ENCODE assay signal across 9 cellular contexts in genomic region chr7:142873281-142873784, GRCh38. TPM values are rescaled to one million over a fixed set of nuclear protein-coding genes. Genes with fewer than 3 reads are reported as not detected.
DNase-seq lines count a peak whose midpoint lies in the region; ATAC-seq and TF ChIP-seq lines count a peak whose summit lies in the region.
"Had no signal": no experiment of that assay in that cellular context is flagged by ENCODE, and none has a peak within 500 bp of the region (broad histone marks: within the 10 kb centered on the region; RNA-seq: fewer than 3 reads in every experiment).

No MANE protein-coding gene starts in this region.

- POLR2A ChIA-PET in activated CD4-positive, alpha-beta T cell treated with anti-CD3 and anti-CD28 coated beads for 36 hours (lab: Charles Lee): no interaction called here

- H3K4me1 ChIP-seq in testis: no peaks in the 10 kb centered on the region

- no peak overlapping the region for H3K27ac ChIP-seq in testis

- peak; percentile 77 for ATAC-seq in activated CD4-positive, alpha-beta T cell treated with anti-CD3 and anti-CD28 coated beads for 36 hours
- ATAC-seq in HG02852 (IDR thresholded peaks at IDR 0.05; ENCODE audit: unreplicated experiment) (peak; percentile 76), left colon (no peak)

- H3K9me3 Mint-ChIP-seq in activated CD4-positive, alpha-beta T cell treated with anti-CD3 and anti-CD28 coated beads for 36 hours (ENCODE audit: low read depth): no peaks in the 10 kb centered on the region
- H3K9me3 Mint-ChIP-seq: activated naive CD4-positive, alpha-beta T cell treated with anti-CD3 and anti-CD28 coated beads, Interleukin-2, amount 50 U/mL, for 24 hours had no signal

- H3K27ac Mint-ChIP-seq in activated CD4-positive, alpha-beta T cell treated with anti-CD3 and anti-CD28 coated beads for 36 hours: no peak overlapping the region
- H3K27ac Mint-ChIP-seq: activated naive CD4-positive, alpha-beta T cell treated with anti-CD3 and anti-CD28 coated beads, Interleukin-2, amount 50 U/mL, for 24 hours had no signal

- no peaks in the 10 kb centered on the region for H3K4me1 Mint-ChIP-seq in activated CD4-positive, alpha-beta T cell treated with anti-CD3 and anti-CD28 coated beads for 36 hours
- H3K4me1 Mint-ChIP-seq: activated naive CD4-positive, alpha-beta T cell treated with anti-CD3 and anti-CD28 coated beads, Interleukin-2, amount 50 U/mL, for 24 hours had no signal

- no peak overlapping the region for H3K4me3 ChIP-seq in fibroblast of mammary gland (ENCODE audit: control insufficient read depth, low read depth, low read length)
- H3K4me3 ChIP-seq in testis: no peak overlapping the region

- TF ChIP-seq CTCF in fibroblast of mammary gland (conservative IDR thresholded peaks at IDR 0.05; ENCODE audit: control insufficient read depth, insufficient read depth, low read depth, low read length): peak; percentile 54
- peak in 2 of 3 experiments; percentile 44 to 51 for TF ChIP-seq CTCF in testis (IDR thresholded peaks at IDR 0.05)

- no peaks in the 10 kb centered on the region for H3K9me3 ChIP-seq in testis

- no peaks in the 10 kb centered on the region for H3K27me3 Mint-ChIP-seq in activated CD4-positive, alpha-beta T cell treated with anti-CD3 and anti-CD28 coated beads for 36 hours
- H3K27me3 Mint-ChIP-seq: activated naive CD4-positive, alpha-beta T cell treated with anti-CD3 and anti-CD28 coated beads, Interleukin-2, amount 50 U/mL, for 24 hours had no signal

- peaks cover 7% of the 10 kb centered on the region for H3K36me3 Mint-ChIP-seq in activated CD4-positive, alpha-beta T cell treated with anti-CD3 and anti-CD28 coated beads for 36 hours (ENCODE audit: low read depth)

- CTCF ChIA-PET in activated CD4-positive, alpha-beta T cell treated with anti-CD3 and anti-CD28 coated beads for 36 hours (lab: Charles Lee): interaction anchor here (0.5 to 4.3 kb wide), 34 partner anchors 8 to 1263 kb away, joined by 3 to 42 read pairs (median 4); partner anchors contain the start of gene EPHB6

- TF ChIP-seq POLR2A in testis (IDR thresholded peaks at IDR 0.05): no peak

- no peaks in the 10 kb centered on the region for H3K27me3 ChIP-seq in testis

- no peak overlapping the region for H3K4me3 Mint-ChIP-seq in activated CD4-positive, alpha-beta T cell treated with anti-CD3 and anti-CD28 coated beads for 36 hours
- H3K4me3 Mint-ChIP-seq: activated naive CD4-positive, alpha-beta T cell treated with anti-CD3 and anti-CD28 coated beads, Interleukin-2, amount 50 U/mL, for 24 hours had no signal

- intact Hi-C loops in activated CD4-positive, alpha-beta T cell treated with anti-CD3 and anti-CD28 coated beads for 36 hours (cut with DNase I, micrococcal nuclease): loop anchor here in 1 of 2 experiments (2.0 kb wide), 1 partner anchor 341 kb away; no protein-coding TSS in a partner anchor
- intact Hi-C loops in testis (cut with DNase I; ENCODE audit: low total_unique reads) (no loop called here), left colon (cut with DNase I, micrococcal nuclease) (no loop called here)

- peak; percentile 68 for DNase-seq in activated CD4-positive, alpha-beta T cell treated with anti-CD3 and anti-CD28 coated beads for 36 hours
- DNase-seq in activated CD4-positive, alpha-beta T cell treated with anti-CD3 and anti-CD28 coated beads, Interleukin-2, amount 50 U/mL, for 4 hours: no peak
- DNase-seq in SW480 (ENCODE audit: low spot score): peak; percentile 23
- DNase-seq in fibroblast of mammary gland (ENCODE audit: low read depth): peak; percentile 11
- DNase-seq in testis: peak; percentile 55
- no peak for DNase-seq in AG20443 (ENCODE audit: low spot score)
- DNase-seq in left colon: no peak

- H3K36me3 ChIP-seq in testis (ENCODE audit: low read depth, missing control alignments): no peaks in the 10 kb centered on the region

- WGBS in testis, 2 donors: 84 to 93% methylated on average over 11 of the region's 11 CpGs

RNA-seq across cellular contexts. Expression of gene TRPV6, which starts 12.2 kb away (rescaled TPM):
- not detected for total RNA-seq in activated CD4-positive, alpha-beta T cell treated with anti-CD3 and anti-CD28 coated beads for 36 hours
- total RNA-seq in testis (1 to 10 TPM; 2.2 to 4.5 TPM), left colon (under 1 TPM; 0.21 to 0.45 TPM)
- 2.6 TPM for polyA plus RNA-seq in testis (ENCODE audit: insufficient read depth, low read depth, low replicate concordance)

RNA-seq across cellular contexts. Expression of gene EPHB6, which starts 18.5 kb away (rescaled TPM):
- 10 to 100 TPM; 14.7 to 15.1 TPM for total RNA-seq in activated CD4-positive, alpha-beta T cell treated with anti-CD3 and anti-CD28 coated beads for 36 hours
- 10 to 100 TPM; 47.3 to 52.0 TPM for total RNA-seq in testis
- polyA plus RNA-seq in testis (ENCODE audit: insufficient read depth, low read depth, low replicate concordance): 38.1 TPM
- 1 to 10 TPM; 1.2 to 3.2 TPM for total RNA-seq in left colon

Comparison
In these comparisons a context has a peak if more than half of its experiments do, and no peak if none do; other contexts are left out.
1. DNase-seq: peak in activated CD4-positive, alpha-beta T cell treated with anti-CD3 and anti-CD28 coated beads for 36 hours (single experiment), SW480 (single experiment), fibroblast of mammary gland (single experiment) and testis (single experiment); none in activated CD4-positive, alpha-beta T cell treated with anti-CD3 and anti-CD28 coated beads, Interleukin-2, amount 50 U/mL, for 4 hours (0 of 2), AG20443 (single experiment) and left colon (0 of 2).